Comparison of ENCODE assay signal across 31 cellular contexts in the genomic region with DNA sequence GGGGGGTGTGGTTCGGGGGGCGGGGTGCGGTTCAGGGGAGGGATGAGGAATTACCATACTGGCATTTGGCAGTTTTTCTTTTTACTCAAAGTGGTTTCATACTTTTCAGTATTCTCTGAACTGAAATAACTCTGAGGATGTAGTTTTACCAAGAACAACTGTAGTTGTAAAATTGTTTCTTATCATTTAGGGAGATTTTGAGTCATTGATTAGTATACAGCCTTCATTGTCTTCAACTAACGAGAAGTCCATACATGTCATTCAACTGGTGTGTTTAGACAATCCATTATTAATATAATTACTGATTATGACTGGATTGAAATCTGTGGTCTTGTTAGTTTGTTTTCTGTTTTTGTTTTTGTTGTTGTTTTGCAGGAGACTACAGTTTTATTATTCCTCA. TPM values are rescaled to one million over a fixed set of nuclear protein-coding genes. Genes with fewer than 3 reads are reported as not detected.
"Had no signal": no experiment of that assay in that cellular context is flagged by ENCODE, and none has a peak within 500 bp of the region (broad histone marks: within the 10 kb centered on the region; RNA-seq: fewer than 3 reads in every experiment).

No MANE protein-coding gene starts in this region.

- H3K36me3 ChIP-seq: breast epithelium, cardiac muscle cell, colonic mucosa, esophagus muscularis mucosa, gastrocnemius medialis, WERI-Rb-1 had no signal

- ATAC-seq: activated CD4-positive, CD25-positive, alpha-beta regulatory T cell treated with anti-CD3 and anti-CD28 coated beads, Interleukin-2, amount 50 U/mL, for 24 hours; activated naive CD4-positive, alpha-beta T cell treated with anti-CD3 and anti-CD28 coated beads, Interleukin-2, amount 50 U/mL, for 72 hours; foreskin keratinocyte; gastrocnemius medialis; SK-N-SH treated with all-trans-retinoic acid at 6 μM for 48 hours; T-helper 17 cell had no signal

- H3K4me3 Mint-ChIP-seq: activated B cell treated with CpG ODN at 0.5 μM for 24 hours; activated naive CD4-positive, alpha-beta T cell treated with anti-CD3 and anti-CD28 coated beads, Interleukin-2, amount 10 ng/mL, durations not matched to agents 7 days and 5 days; activated naive CD8-positive, alpha-beta T cell treated with anti-CD3 and anti-CD28 coated beads, Interleukin-2, amount 10 ng/mL, durations not matched to agents 7 days and 5 days; activated T-cell treated with anti-CD3 and anti-CD28 coated beads, Interleukin-2, amount 50 U/mL, for 4 hours; brain; T-helper 17 cell; T-helper 2 cell treated with Interferon-gamma antibody and Interleukin-4, amounts not matched to agents 5 μg/mL and 100 μg/mL, for 36 hours had no signal

- DNase-seq: activated B cell treated with CpG ODN at 0.5 μM for 24 hours; activated CD4-positive, alpha-beta T cell treated with anti-CD3 and anti-CD28 coated beads for 48 hours; activated CD4-positive, alpha-beta T cell treated with anti-CD3 and anti-CD28 coated beads, Interleukin-2, amount 50 U/mL, for 1 hour; activated CD4-positive, alpha-beta T cell treated with anti-CD3 and anti-CD28 coated beads, Interleukin-2, amount 50 U/mL, for 48 hours; activated gamma-delta T cell; activated naive CD4-positive, alpha-beta T cell; activated naive CD4-positive, alpha-beta T cell treated with anti-CD3 and anti-CD28 coated beads, Interleukin-2, amount 10 ng/mL, durations not matched to agents 7 days and 5 days; activated naive CD8-positive, alpha-beta T cell treated with anti-CD3 and anti-CD28 coated beads, Interleukin-2, amount 10 ng/mL, durations not matched to agents 7 days and 5 days; activated T-cell treated with anti-CD3 and anti-CD28 coated beads, Interleukin-2, amount 50 U/mL, for 4 hours; central memory CD4-positive, alpha-beta T cell; cerebellar nuclear complex; colonic mucosa; effector CD8-positive, alpha-beta T cell; erythroblast; foreskin keratinocyte; gastrocnemius medialis; glutamatergic neuron; T-helper 1 cell; T-helper 17 cell; T1000; WERI-Rb-1 had no signal

- H3K4me3 ChIP-seq: ascending aorta, breast epithelium, cardiac muscle cell, colonic mucosa, esophagus muscularis mucosa, gastrocnemius medialis had no signal

- H3K4me1 Mint-ChIP-seq: activated naive CD4-positive, alpha-beta T cell treated with anti-CD3 and anti-CD28 coated beads, Interleukin-2, amount 10 ng/mL, durations not matched to agents 7 days and 5 days; activated naive CD8-positive, alpha-beta T cell treated with anti-CD3 and anti-CD28 coated beads, Interleukin-2, amount 10 ng/mL, durations not matched to agents 7 days and 5 days; brain; T-helper 17 cell had no signal

- H3K27ac Mint-ChIP-seq: activated B cell treated with CpG ODN at 0.5 μM for 24 hours; activated naive CD4-positive, alpha-beta T cell treated with anti-CD3 and anti-CD28 coated beads, Interleukin-2, amount 10 ng/mL, durations not matched to agents 7 days and 5 days; activated naive CD4-positive, alpha-beta T cell treated with anti-CD3 and anti-CD28 coated beads, Interleukin-2, amount 50 U/mL, for 72 hours; activated naive CD8-positive, alpha-beta T cell treated with anti-CD3 and anti-CD28 coated beads, Interleukin-2, amount 10 ng/mL, durations not matched to agents 7 days and 5 days; brain; T-helper 17 cell; T-helper 2 cell treated with Interferon-gamma antibody and Interleukin-4, amounts not matched to agents 5 μg/mL and 100 μg/mL, for 36 hours had no signal

- H3K9me3 ChIP-seq: colonic mucosa, gastrocnemius medialis had no signal

- H3K27me3 Mint-ChIP-seq: activated B cell treated with CpG ODN at 0.5 μM for 24 hours; activated naive CD4-positive, alpha-beta T cell treated with anti-CD3 and anti-CD28 coated beads, Interleukin-2, amount 10 ng/mL, durations not matched to agents 7 days and 5 days; activated naive CD8-positive, alpha-beta T cell treated with anti-CD3 and anti-CD28 coated beads, Interleukin-2, amount 10 ng/mL, durations not matched to agents 7 days and 5 days; brain; T-helper 17 cell had no signal

- H3K27ac ChIP-seq: ascending aorta, breast epithelium, cardiac muscle cell, colonic mucosa, esophagus muscularis mucosa, foreskin keratinocyte, gastrocnemius medialis, WERI-Rb-1 had no signal

- H3K27me3 ChIP-seq: ascending aorta, breast epithelium, cardiac muscle cell, colonic mucosa, esophagus muscularis mucosa, foreskin keratinocyte, gastrocnemius medialis had no signal

- H3K4me1 ChIP-seq: ascending aorta, breast epithelium, colonic mucosa, esophagus muscularis mucosa, gastrocnemius medialis had no signal

RNA-seq across cellular contexts. Expression of a gene that starts 58.6 kb away (rescaled TPM):
- total RNA-seq: activated B cell treated with CpG ODN at 0.5 μM for 24 hours; activated naive CD4-positive, alpha-beta T cell treated with anti-CD3 and anti-CD28 coated beads, Interleukin-2, amount 50 U/mL, for 72 hours; activated naive CD8-positive, alpha-beta T cell treated with anti-CD3 and anti-CD28 coated beads, Interleukin-2, amount 10 ng/mL, durations not matched to agents 7 days and 5 days; activated T-cell treated with anti-CD3 and anti-CD28 coated beads, Interleukin-2, amount 50 U/mL, for 4 hours; ascending aorta; breast epithelium; cardiac muscle cell; colonic mucosa; dermis microvascular lymphatic vessel endothelial cell; esophagus muscularis mucosa; foreskin keratinocyte; gastrocnemius medialis; T-helper 17 cell had no signal
- polyA plus RNA-seq: cardiac muscle cell, foreskin keratinocyte had no signal
